ENCODE assay signal across 15 cellular contexts in the genomic region with DNA sequence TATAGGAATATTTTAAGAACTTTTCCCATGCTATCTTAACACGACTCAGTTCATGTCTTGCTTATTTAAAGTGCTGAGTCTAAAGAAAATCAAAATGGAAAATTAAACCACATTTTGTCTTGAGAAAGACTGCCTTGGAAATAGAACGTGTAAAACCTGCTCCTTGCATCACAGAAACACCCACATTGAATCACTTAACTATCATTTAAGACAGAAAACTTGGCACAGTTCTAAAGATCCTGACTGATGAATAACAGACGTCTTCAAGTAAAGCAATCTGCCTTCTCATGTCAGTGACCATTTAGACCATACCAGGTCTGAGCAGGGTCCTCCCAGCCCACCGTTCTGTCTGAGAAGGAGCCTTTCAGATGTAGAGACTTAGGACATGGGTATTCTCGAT. TPM values are rescaled to one million over a fixed set of nuclear protein-coding genes. Genes with fewer than 3 reads are reported as not detected.
DNase-seq lines count a peak whose midpoint lies in the region; ATAC-seq, FAIRE-seq and TF ChIP-seq lines count a peak whose summit lies in the region.
"Had no signal": no experiment of that assay in that cellular context is flagged by ENCODE, and none has a peak within 500 bp of the region (broad histone marks: within the 10 kb centered on the region; RNA-seq: fewer than 3 reads in every experiment).

No MANE protein-coding gene starts in this region.

- in situ Hi-C loops in Panc1 (cut with HindIII; ENCODE audit: low pct_unique_long_range_greater_than_20kb, low sequenced_read_pairs) = no loop called here

- no peak for TF ChIP-seq CTCF in AG09319 (IDR thresholded peaks at IDR 0.05; ENCODE audit: low read depth, low read length)
- TF ChIP-seq CTCF in Panc1 (IDR thresholded peaks at IDR 0.05) = no peak
- no peak for TF ChIP-seq CTCF in omental fat pad (IDR thresholded peaks at IDR 0.05)
- no peak for TF ChIP-seq CTCF in D721Med (IDR thresholded peaks at IDR 0.05; ENCODE audit: insufficient read depth, missing control alignments)

- H3K4me3 ChIP-seq in Panc1 (ENCODE audit: low read depth in 2 of 2, low read length in 2 of 2) = no peak overlapping the region
- H3K4me3 ChIP-seq: lung had no signal

- peaks cover 51% of the 10 kb centered on the region for H3K4me1 ChIP-seq in Panc1 (ENCODE audit: control insufficient read depth, insufficient read depth, low read length)

- ATAC-seq in Panc1 = no peak
- peak; percentile 74 for ATAC-seq in esophagus mucosa
- peak; percentile 81 for ATAC-seq in omental fat pad (ENCODE audit: low FRiP score)
- ATAC-seq: heart left ventricle had no signal

- peak overlapping the region; percentile 71 for H3K27ac ChIP-seq in Panc1 (ENCODE audit: low read length)
- H3K27ac ChIP-seq: C4-2B, heart left ventricle had no signal

- DNase-seq in AG09319 (ENCODE audit: extremely low read depth, low read depth) = peak; percentile 79
- no peak for DNase-seq in Panc1 (ENCODE audit: low read depth, low spot score)
- no peak for DNase-seq in omental fat pad (ENCODE audit: low spot score)
- no peak for DNase-seq in SW480 (ENCODE audit: low spot score)
- DNase-seq in NCI-H2171 (lab: John Stamatoyannopoulos, UW) = no peak
- DNase-seq in effector CD4-positive, alpha-beta T cell = no peak
- no peak for DNase-seq in D721Med (ENCODE audit: insufficient read length, low spot score)
- DNase-seq: cortex of kidney, heart left ventricle, NCI-H1417, NCI-H526, nucleus accumbens had no signal

- no peak for FAIRE-seq in D721Med (lab: Jason Lieb, UNC)

- H3K27me3 ChIP-seq in Panc1 (ENCODE audit: control insufficient read depth, insufficient read depth, low read length) = no peaks in the 10 kb centered on the region

- POLR2A ChIA-PET in Panc1 (lab: Charles Lee) = no interaction called here

- intact Hi-C loops in Panc1 (cut with micrococcal nuclease; ENCODE audit: unreplicated experiment) = no loop called here

- CTCF ChIA-PET in Panc1 (lab: Charles Lee) = no interaction called here

- H3K9me3 ChIP-seq in Panc1 (ENCODE audit: control insufficient read depth, insufficient read depth, low read depth, low read length) = peaks cover 7% of the 10 kb centered on the region; the same call in 1 of the 2 replicates

- peaks cover 31% of the 10 kb centered on the region for H3K36me3 ChIP-seq in Panc1 (ENCODE audit: control insufficient read depth, insufficient read depth, low read length)

- BruUV-seq in Panc1 (replicated peaks; lab: Mats Ljungman, UMichigan) = no TSS peak

RNA-seq across cellular contexts. Expression of gene PERP, which starts 7.4 kb away (rescaled TPM):
- 348 TPM for total RNA-seq in Panc1 (2021; ENCODE audit: unreplicated experiment)
- 249 TPM for polyA plus RNA-seq in Panc1 (2012; ENCODE audit: insufficient read length)
- total RNA-seq in esophagus mucosa = 675 TPM
- 10 to 100 TPM in 3 of 4 donors, 1 to 10 TPM in 1; 7.6 to 75.4 (median 23.1) TPM for total RNA-seq in omental fat pad
